Comparison of ENCODE assay signal across 3 cellular contexts in the genomic region with DNA sequence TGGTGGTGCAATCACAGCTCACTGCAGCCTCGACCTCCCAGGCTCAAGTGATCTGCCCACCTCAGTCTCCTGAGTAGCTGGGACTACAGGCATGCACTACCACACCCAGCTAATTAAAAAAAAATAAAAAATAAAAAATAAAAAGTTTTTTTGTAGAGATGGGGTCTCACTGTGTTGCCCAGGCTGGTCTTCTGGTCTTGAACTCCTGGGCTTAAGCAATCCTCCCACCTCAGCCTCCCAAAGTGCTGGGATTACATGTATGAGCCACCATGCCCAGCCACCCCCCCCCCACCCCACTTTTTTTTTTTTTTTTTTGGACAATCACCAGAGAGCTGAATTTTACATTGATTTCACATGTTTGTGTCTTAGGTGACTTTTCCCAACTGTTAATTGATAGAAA.
TF ChIP-seq lines count a peak whose summit lies in the region.

No MANE protein-coding gene starts in this region.

TF ChIP-seq in HEK293, 187 proteins besides CTCF, POLR2A, EP300 and RAD21:
- TF ChIP-seq ZNF121 (tag by site-specific recombination; IDR thresholded peaks at IDR 0.05) = 0 out of 2 replicates have a peak, but pooled peaks have one; percentile 26
TF ChIP-seq in HEK293: peak in this region for 1; not testable (repeated sequence) for 186.

TF ChIP-seq in K562, 482 proteins besides CTCF, POLR2A, EP300 and RAD21:
- peak; percentile 44; the same call in 1 of the 2 replicates for TF ChIP-seq ZNF384 (IDR thresholded peaks at IDR 0.05; ENCODE audit: low read depth, low read length)

TF ChIP-seq in HepG2, 621 proteins besides CTCF, POLR2A, EP300 and RAD21:
- TF ChIP-seq ZNF121 (CRISPR knock-in tag; IDR thresholded peaks at IDR 0.05) = peak; percentile 70
- TF ChIP-seq, protein P1, sequence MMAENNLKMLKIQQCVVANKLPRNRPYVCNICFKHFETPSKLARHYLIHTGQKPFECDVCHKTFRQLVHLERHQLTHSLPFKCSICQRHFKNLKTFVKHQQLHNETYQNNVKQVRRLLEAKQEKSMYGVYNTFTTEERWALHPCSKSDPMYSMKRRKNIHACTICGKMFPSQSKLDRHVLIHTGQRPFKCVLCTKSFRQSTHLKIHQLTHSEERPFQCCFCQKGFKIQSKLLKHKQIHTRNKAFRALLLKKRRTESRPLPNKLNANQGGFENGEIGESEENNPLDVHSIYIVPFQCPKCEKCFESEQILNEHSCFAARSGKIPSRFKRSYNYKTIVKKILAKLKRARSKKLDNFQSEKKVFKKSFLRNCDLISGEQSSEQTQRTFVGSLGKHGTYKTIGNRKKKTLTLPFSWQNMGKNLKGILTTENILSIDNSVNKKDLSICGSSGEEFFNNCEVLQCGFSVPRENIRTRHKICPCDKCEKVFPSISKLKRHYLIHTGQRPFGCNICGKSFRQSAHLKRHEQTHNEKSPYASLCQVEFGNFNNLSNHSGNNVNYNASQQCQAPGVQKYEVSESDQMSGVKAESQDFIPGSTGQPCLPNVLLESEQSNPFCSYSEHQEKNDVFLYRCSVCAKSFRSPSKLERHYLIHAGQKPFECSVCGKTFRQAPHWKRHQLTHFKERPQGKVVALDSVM (CRISPR knock-in tag; IDR thresholded peaks at IDR 0.05) = peak; percentile 54
